Comparison of ENCODE assay signal across 24 cellular contexts in genomic region chr12:61220337-61220736, GRCh38.
DNase-seq lines count a peak whose midpoint lies in the region; ATAC-seq and TF ChIP-seq lines count a peak whose summit lies in the region.
"Had no signal": no experiment of that assay in that cellular context is flagged by ENCODE, and none has a peak within 500 bp of the region (broad histone marks: within the 10 kb centered on the region; RNA-seq: fewer than 3 reads in every experiment).

No MANE protein-coding gene starts in this region.

- H3K9me3 ChIP-seq in mucosa of descending colon: peaks cover 19% of the 10 kb centered on the region

- no peak overlapping the region for H3K4me3 ChIP-seq in foreskin fibroblast (ENCODE audit: low read depth in 1 of 2, low read length in 2 of 2)
- no peak overlapping the region for H3K4me3 ChIP-seq in mucosa of descending colon
- H3K4me3 ChIP-seq: PC-9 had no signal

- peaks cover 28% of the 10 kb centered on the region for H3K9me3 Mint-ChIP-seq in activated T-helper 17 cell treated with anti-CD3 and anti-CD28 coated beads, Interleukin-2, amount 50 U/mL, for 72 hours
- H3K9me3 Mint-ChIP-seq in chondrocyte (ENCODE audit: low read depth): peaks cover 24% of the 10 kb centered on the region
- H3K9me3 Mint-ChIP-seq in mesothelial cell of epicardium: peaks cover 3% of the 10 kb centered on the region

- H3K4me1 ChIP-seq in mucosa of descending colon (ENCODE audit: low read depth): no peaks in the 10 kb centered on the region

- H3K27me3 Mint-ChIP-seq in activated T-helper 17 cell treated with anti-CD3 and anti-CD28 coated beads, Interleukin-2, amount 50 U/mL, for 72 hours: no peaks in the 10 kb centered on the region
- H3K27me3 Mint-ChIP-seq in chondrocyte (ENCODE audit: low read depth) (no peaks in the 10 kb centered on the region), mesothelial cell of epicardium (ENCODE audit: low read depth) (peaks cover 3% of the 10 kb centered on the region)

- intact Hi-C loops in mucosa of descending colon (cut with DNase I, micrococcal nuclease): no loop called here

- ATAC-seq in activated T-helper 17 cell treated with anti-CD3 and anti-CD28 coated beads, Interleukin-2, amount 50 U/mL, for 72 hours (replicated peaks): peak; percentile 29
- no peak for ATAC-seq in mucosa of descending colon

- DNase-seq in A172 (ENCODE audit: low spot score) (peak; percentile 3), HT1080 (ENCODE audit: low read depth) (peak; percentile 80), foreskin fibroblast (peak; percentile 5 to 11), mucosa of descending colon (no peak), chondrocyte (ENCODE audit: low spot score) (no peak), HCEC 1CT (no peak), mesothelial cell of epicardium (ENCODE audit: low spot score in 2 of 2, unreplicated experiment in 2 of 2) (no peak)
- DNase-seq: 8988T; Calu3; DMS79 treated with DMSO at 0.1 percent for 48 hours; GF-D8; Karpas-422; MV-4-11; NCI-H1105; NCI-H146; NCI-H1930; NCI-H446 treated with DMSO at 0.1 percent for 48 hours; NCI-H526; NCI-H82; NK-92 treated with Interleukin-12 subunit alpha and Interleukin-12 subunit beta, amount 100 ng/mL, for 24 hours; PC-9; RPMI8226; SHP77 treated with DMSO at 0.1 percent for 48 hours had no signal

- TF ChIP-seq CTCF in foreskin fibroblast (IDR thresholded peaks at IDR 0.05; ENCODE audit: low read depth, low read length): no peak
- no peak for TF ChIP-seq CTCF in mucosa of descending colon (IDR thresholded peaks at IDR 0.05)
- TF ChIP-seq CTCF in chondrocyte (IDR thresholded peaks at IDR 0.05): no peak
- TF ChIP-seq CTCF in mesothelial cell of epicardium (IDR thresholded peaks at IDR 0.05; ENCODE audit: unreplicated experiment): no peak

- no peak overlapping the region for H3K4me3 Mint-ChIP-seq in activated T-helper 17 cell treated with anti-CD3 and anti-CD28 coated beads, Interleukin-2, amount 50 U/mL, for 72 hours
- H3K4me3 Mint-ChIP-seq in chondrocyte (ENCODE audit: unreplicated experiment): no peak overlapping the region
- no peak overlapping the region for H3K4me3 Mint-ChIP-seq in mesothelial cell of epicardium

- no peaks in the 10 kb centered on the region for H3K4me1 Mint-ChIP-seq in activated T-helper 17 cell treated with anti-CD3 and anti-CD28 coated beads, Interleukin-2, amount 50 U/mL, for 72 hours
- H3K4me1 Mint-ChIP-seq in chondrocyte (ENCODE audit: low read depth) (no peaks in the 10 kb centered on the region), mesothelial cell of epicardium (no peaks in the 10 kb centered on the region)

- H3K27ac Mint-ChIP-seq in activated T-helper 17 cell treated with anti-CD3 and anti-CD28 coated beads, Interleukin-2, amount 50 U/mL, for 72 hours: no peak overlapping the region
- H3K27ac Mint-ChIP-seq in chondrocyte (ENCODE audit: unreplicated experiment): no peak overlapping the region
- no peak overlapping the region for H3K27ac Mint-ChIP-seq in mesothelial cell of epicardium

- no peaks in the 10 kb centered on the region for H3K36me3 Mint-ChIP-seq in activated T-helper 17 cell treated with anti-CD3 and anti-CD28 coated beads, Interleukin-2, amount 50 U/mL, for 72 hours (ENCODE audit: low read depth)
- H3K36me3 Mint-ChIP-seq in chondrocyte (ENCODE audit: low read depth): no peaks in the 10 kb centered on the region
- H3K36me3 Mint-ChIP-seq in mesothelial cell of epicardium: no peaks in the 10 kb centered on the region

- H3K36me3 ChIP-seq in mucosa of descending colon (ENCODE audit: low read depth): no peaks in the 10 kb centered on the region

Comparison
In these comparisons a context has a peak if more than half of its experiments do, and no peak if none do; other contexts are left out.
1. DNase-seq: peak in A172 (single experiment), HT1080 (single experiment) and foreskin fibroblast (2 of 2); none in mucosa of descending colon (0 of 3), chondrocyte (single experiment), HCEC 1CT (single experiment) and mesothelial cell of epicardium (0 of 2).